19 cellular contexts compared by ENCODE assay signal in genomic region chr6:148771896-148772554, GRCh38. TPM values are rescaled to one million over a fixed set of nuclear protein-coding genes. Genes with fewer than 3 reads are reported as not detected.
DNase-seq lines count a peak whose midpoint lies in the region; ATAC-seq and TF ChIP-seq lines count a peak whose summit lies in the region.
"Had no signal": no experiment of that assay in that cellular context is flagged by ENCODE, and none has a peak within 500 bp of the region (broad histone marks: within the 10 kb centered on the region; RNA-seq: fewer than 3 reads in every experiment).

No MANE protein-coding gene starts in this region.

- no peak for DNase-seq in activated CD8-positive, alpha-beta T cell treated with anti-CD3 and anti-CD28 coated beads for 36 hours
- DNase-seq in activated CD8-positive, alpha-beta T cell treated with anti-CD3 and anti-CD28 coated beads, Interleukin-2, amount 10 ng/mL, durations not matched to agents 7 days and 5 days: no peak
- DNase-seq in choroid plexus epithelial cell (ENCODE audit: low read depth): peak; percentile 8
- no peak for DNase-seq in stimulated activated naive CD8-positive, alpha-beta T cell treated with anti-CD3 and anti-CD28 coated beads, Interleukin-15, amount 100 ng/mL, for 72 hours
- no peak for DNase-seq in mesenteric fat pad (ENCODE audit: low spot score)
- DNase-seq in NOMO-1 (lab: John Stamatoyannopoulos, UW; ENCODE audit: unreplicated experiment in 2 of 2): no peak
- DNase-seq: activated CD4-positive, alpha-beta T cell treated with anti-CD3 and anti-CD28 coated beads for 1 hour; activated gamma-delta T cell; amniotic stem cell; dermis blood vessel endothelial cell; NCI-H1417 treated with DMSO at 0.1 percent for 48 hours; NCI-H526 treated with DMSO at 0.1 percent for 48 hours; occipital lobe had no signal

- no peak for TF ChIP-seq CTCF in activated CD8-positive, alpha-beta T cell treated with anti-CD3 and anti-CD28 coated beads for 36 hours (IDR thresholded peaks at IDR 0.05)
- no peak for TF ChIP-seq CTCF in choroid plexus epithelial cell (conservative IDR thresholded peaks at IDR 0.05; ENCODE audit: low read depth, low read length)

- H3K4me3 ChIP-seq in choroid plexus epithelial cell (ENCODE audit: low read depth, low read length): no peak overlapping the region
- H3K4me3 ChIP-seq: heart left ventricle, suprapubic skin had no signal

- intact Hi-C loops in activated CD8-positive, alpha-beta T cell treated with anti-CD3 and anti-CD28 coated beads for 36 hours (cut with micrococcal nuclease): no loop called here

- no peak overlapping the region for H3K4me3 Mint-ChIP-seq in activated CD8-positive, alpha-beta T cell treated with anti-CD3 and anti-CD28 coated beads for 36 hours
- no peak overlapping the region for H3K4me3 Mint-ChIP-seq in activated CD8-positive, alpha-beta T cell treated with anti-CD3 and anti-CD28 coated beads, Interleukin-2, amount 10 ng/mL, durations not matched to agents 7 days and 5 days
- peak overlapping the region; percentile 22 to 77 (median 46) for H3K4me3 Mint-ChIP-seq in IgD-negative memory B cell
- no peak overlapping the region for H3K4me3 Mint-ChIP-seq in stimulated activated naive CD8-positive, alpha-beta T cell treated with anti-CD3 and anti-CD28 coated beads, Interleukin-15, amount 100 ng/mL, for 72 hours

- peaks cover 25% of the 10 kb centered on the region for H3K4me1 Mint-ChIP-seq in activated CD8-positive, alpha-beta T cell treated with anti-CD3 and anti-CD28 coated beads for 36 hours (ENCODE audit: low read depth)
- peaks cover 13% of the 10 kb centered on the region for H3K4me1 Mint-ChIP-seq in activated CD8-positive, alpha-beta T cell treated with anti-CD3 and anti-CD28 coated beads, Interleukin-2, amount 10 ng/mL, durations not matched to agents 7 days and 5 days (ENCODE audit: low read depth)
- peaks cover 40 to 42% (median 41%) of the 10 kb centered on the region in 3 donors for H3K4me1 Mint-ChIP-seq in IgD-negative memory B cell
- H3K4me1 Mint-ChIP-seq in stimulated activated naive CD8-positive, alpha-beta T cell treated with anti-CD3 and anti-CD28 coated beads, Interleukin-15, amount 100 ng/mL, for 72 hours: peaks cover 24% of the 10 kb centered on the region

- POLR2A ChIA-PET in activated CD8-positive, alpha-beta T cell treated with anti-CD3 and anti-CD28 coated beads for 36 hours (lab: Charles Lee): interaction anchor here (1.0 kb wide), 1 partner anchor 24 kb away, joined by 3 read pairs; no protein-coding TSS in a partner anchor
- POLR2A ChIA-PET in activated CD8-positive, alpha-beta T cell treated with anti-CD3 and anti-CD28 coated beads, Interleukin-2, amount 10 ng/mL, durations not matched to agents 7 days and 5 days (lab: Charles Lee): no interaction called here

- no peak overlapping the region for H3K27ac Mint-ChIP-seq in activated CD8-positive, alpha-beta T cell treated with anti-CD3 and anti-CD28 coated beads for 36 hours
- H3K27ac Mint-ChIP-seq in activated CD8-positive, alpha-beta T cell treated with anti-CD3 and anti-CD28 coated beads, Interleukin-2, amount 10 ng/mL, durations not matched to agents 7 days and 5 days: no peak overlapping the region
- H3K27ac Mint-ChIP-seq in IgD-negative memory B cell: peak overlapping the region; percentile 16 to 71 (median 63)
- H3K27ac Mint-ChIP-seq in stimulated activated naive CD8-positive, alpha-beta T cell treated with anti-CD3 and anti-CD28 coated beads, Interleukin-15, amount 100 ng/mL, for 72 hours: no peak overlapping the region

- CTCF ChIA-PET in activated CD8-positive, alpha-beta T cell treated with anti-CD3 and anti-CD28 coated beads for 36 hours (lab: Charles Lee): interaction anchor here (0.8 to 1.0 kb wide), 2 partner anchors 11 to 90 kb away, joined by 3 read pairs; no protein-coding TSS in a partner anchor
- CTCF ChIA-PET in activated CD8-positive, alpha-beta T cell treated with anti-CD3 and anti-CD28 coated beads, Interleukin-2, amount 10 ng/mL, durations not matched to agents 7 days and 5 days (lab: Charles Lee): interaction anchor here (1.5 kb wide), 1 partner anchor 9 kb away, joined by 4 read pairs; no protein-coding TSS in a partner anchor

- no peaks in the 10 kb centered on the region for H3K9me3 Mint-ChIP-seq in activated CD8-positive, alpha-beta T cell treated with anti-CD3 and anti-CD28 coated beads for 36 hours
- H3K9me3 Mint-ChIP-seq in activated CD8-positive, alpha-beta T cell treated with anti-CD3 and anti-CD28 coated beads, Interleukin-2, amount 10 ng/mL, durations not matched to agents 7 days and 5 days (ENCODE audit: insufficient read depth): no peaks in the 10 kb centered on the region
- H3K9me3 Mint-ChIP-seq in IgD-negative memory B cell: no peaks in the 10 kb centered on the region
- H3K9me3 Mint-ChIP-seq in stimulated activated naive CD8-positive, alpha-beta T cell treated with anti-CD3 and anti-CD28 coated beads, Interleukin-15, amount 100 ng/mL, for 72 hours: no peaks in the 10 kb centered on the region

- no peaks in the 10 kb centered on the region for H3K36me3 Mint-ChIP-seq in activated CD8-positive, alpha-beta T cell treated with anti-CD3 and anti-CD28 coated beads for 36 hours (ENCODE audit: low read depth)
- H3K36me3 Mint-ChIP-seq in activated CD8-positive, alpha-beta T cell treated with anti-CD3 and anti-CD28 coated beads, Interleukin-2, amount 10 ng/mL, durations not matched to agents 7 days and 5 days (ENCODE audit: low read depth): no peaks in the 10 kb centered on the region
- H3K36me3 Mint-ChIP-seq in IgD-negative memory B cell: no peaks in the 10 kb centered on the region

- ATAC-seq in activated CD8-positive, alpha-beta T cell treated with anti-CD3 and anti-CD28 coated beads for 36 hours: peak; percentile 45
- no peak for ATAC-seq in activated CD8-positive, alpha-beta T cell treated with anti-CD3 and anti-CD28 coated beads, Interleukin-2, amount 10 ng/mL, durations not matched to agents 7 days and 5 days
- peak; percentile 59 for ATAC-seq in stimulated activated naive CD8-positive, alpha-beta T cell treated with anti-CD3 and anti-CD28 coated beads, Interleukin-15, amount 100 ng/mL, for 72 hours
- ATAC-seq in GM21723 (IDR thresholded peaks at IDR 0.05; ENCODE audit: unreplicated experiment): no peak
- ATAC-seq: HepG2, Right ventricle myocardium inferior had no signal

- H3K27me3 Mint-ChIP-seq in activated CD8-positive, alpha-beta T cell treated with anti-CD3 and anti-CD28 coated beads for 36 hours: peaks cover 4% of the 10 kb centered on the region
- H3K27me3 Mint-ChIP-seq in activated CD8-positive, alpha-beta T cell treated with anti-CD3 and anti-CD28 coated beads, Interleukin-2, amount 10 ng/mL, durations not matched to agents 7 days and 5 days (ENCODE audit: low read depth): peaks cover 18% of the 10 kb centered on the region
- no peaks in the 10 kb centered on the region for H3K27me3 Mint-ChIP-seq in IgD-negative memory B cell
- peaks cover 7% of the 10 kb centered on the region for H3K27me3 Mint-ChIP-seq in stimulated activated naive CD8-positive, alpha-beta T cell treated with anti-CD3 and anti-CD28 coated beads, Interleukin-15, amount 100 ng/mL, for 72 hours

RNA-seq across cellular contexts. Expression of gene UST, which starts 25.2 kb away (rescaled TPM):
- total RNA-seq in activated CD8-positive, alpha-beta T cell treated with anti-CD3 and anti-CD28 coated beads for 36 hours: 1 to 10 TPM; 1.2 to 1.5 TPM
- total RNA-seq in activated CD8-positive, alpha-beta T cell treated with anti-CD3 and anti-CD28 coated beads, Interleukin-2, amount 10 ng/mL, durations not matched to agents 7 days and 5 days: under 1 TPM; 0.16 to 0.42 TPM
- polyA plus RNA-seq in IgD-negative memory B cell: 1.3 TPM
- 5.2 TPM for total RNA-seq in mesenteric fat pad
- polyA plus RNA-seq: HepG2 had no signal

Comparison
In these comparisons a context has a peak if more than half of its experiments do, and no peak if none do; other contexts are left out.
1. ATAC-seq: peak in activated CD8-positive, alpha-beta T cell treated with anti-CD3 and anti-CD28 coated beads for 36 hours (single experiment) and stimulated activated naive CD8-positive, alpha-beta T cell treated with anti-CD3 and anti-CD28 coated beads, Interleukin-15, amount 100 ng/mL, for 72 hours (single experiment); none in activated CD8-positive, alpha-beta T cell treated with anti-CD3 and anti-CD28 coated beads, Interleukin-2, amount 10 ng/mL, durations not matched to agents 7 days and 5 days (single experiment) and GM21723 (single experiment).
2. H3K27ac Mint-ChIP-seq: peak in IgD-negative memory B cell (3 of 3); none in activated CD8-positive, alpha-beta T cell treated with anti-CD3 and anti-CD28 coated beads for 36 hours (single experiment), activated CD8-positive, alpha-beta T cell treated with anti-CD3 and anti-CD28 coated beads, Interleukin-2, amount 10 ng/mL, durations not matched to agents 7 days and 5 days (single experiment) and stimulated activated naive CD8-positive, alpha-beta T cell treated with anti-CD3 and anti-CD28 coated beads, Interleukin-15, amount 100 ng/mL, for 72 hours (0 of 2).
3. H3K4me3 Mint-ChIP-seq: peak in IgD-negative memory B cell (4 of 4); none in activated CD8-positive, alpha-beta T cell treated with anti-CD3 and anti-CD28 coated beads for 36 hours (single experiment), activated CD8-positive, alpha-beta T cell treated with anti-CD3 and anti-CD28 coated beads, Interleukin-2, amount 10 ng/mL, durations not matched to agents 7 days and 5 days (single experiment) and stimulated activated naive CD8-positive, alpha-beta T cell treated with anti-CD3 and anti-CD28 coated beads, Interleukin-15, amount 100 ng/mL, for 72 hours (0 of 2).